16 cellular contexts compared by ENCODE assay signal in the genomic region with DNA sequence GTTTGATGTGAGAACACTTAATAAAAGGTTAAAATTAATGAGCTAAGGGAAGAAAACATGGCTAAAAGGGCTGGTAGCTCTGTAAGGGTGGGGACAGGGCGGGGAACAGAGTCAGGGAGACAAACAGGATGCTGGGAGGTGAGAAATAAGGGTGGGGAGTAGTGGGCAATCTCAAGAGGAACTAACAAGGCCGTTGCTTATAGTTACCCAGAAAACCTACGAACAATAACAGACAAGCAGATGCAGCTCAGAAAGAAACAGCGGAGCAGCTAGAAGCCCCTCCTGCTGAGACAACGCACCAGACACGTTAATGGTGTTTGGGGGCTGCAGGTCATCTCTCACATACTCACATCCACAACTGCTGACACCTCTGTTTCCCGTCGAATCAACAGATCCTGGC. TPM values are rescaled to one million over a fixed set of nuclear protein-coding genes. Genes with fewer than 3 reads are reported as not detected.
A peak's percentile ranks its signal among the peaks of the same experiment; 100 is the strongest.
DNase-seq lines count a peak whose midpoint lies in the region; ATAC-seq and TF ChIP-seq lines count a peak whose summit lies in the region.
"Had no signal": no experiment of that assay in that cellular context is flagged by ENCODE, and none has a peak within 500 bp of the region (broad histone marks: within the 10 kb centered on the region; RNA-seq: fewer than 3 reads in every experiment).

No MANE protein-coding gene starts in this region.

- no peak overlapping the region for H2BK12ac ChIP-seq in trophoblast cell (ENCODE audit: low read length)

- H3K14ac ChIP-seq in trophoblast cell (ENCODE audit: low read length), result no peak overlapping the region

- peaks cover 7% of the 10 kb centered on the region for H3K4me1 ChIP-seq in neural progenitor cell
- no peaks in the 10 kb centered on the region for H3K4me1 ChIP-seq in trophoblast cell (ENCODE audit: control insufficient read depth in 1 of 2, insufficient read depth in 2 of 2, low read length in 2 of 2)

- no CpG with 5 or more reads among the region's 8 CpGs for WGBS in trophoblast cell (ENCODE audit: extremely low coverage, insufficient coverage, insufficient read length)

- H3K9ac ChIP-seq in neural progenitor cell (no peak overlapping the region), trophoblast cell (ENCODE audit: low read length) (no peak overlapping the region)

- H3K79me1 ChIP-seq in trophoblast cell (ENCODE audit: low read length), result no peaks in the 10 kb centered on the region

- no peak overlapping the region for H3K4ac ChIP-seq in trophoblast cell (ENCODE audit: low read depth, low read length)

- no peak overlapping the region for H4K8ac ChIP-seq in trophoblast cell (ENCODE audit: low read depth, low read length)

- H3K4me3 ChIP-seq in neural progenitor cell (no peak overlapping the region), trophoblast cell (ENCODE audit: low read depth, low read length) (no peak overlapping the region)
- H3K4me3 ChIP-seq: gastroesophageal sphincter, GM23338, lung had no signal

- H4K20me1 ChIP-seq in neural progenitor cell (ENCODE audit: low read depth), result no peaks in the 10 kb centered on the region

- H3K9me3 ChIP-seq in neural progenitor cell (ENCODE audit: low read depth), result no peaks in the 10 kb centered on the region
- H3K9me3 ChIP-seq in trophoblast cell (ENCODE audit: insufficient read depth, low read depth, low read length), result no peaks in the 10 kb centered on the region
- H3K9me3 ChIP-seq: gastroesophageal sphincter had no signal

- H3F3A ChIP-seq in neural progenitor cell (ENCODE audit: low read depth), result no peaks in the 10 kb centered on the region

- H3K36me3 ChIP-seq in neural progenitor cell (no peaks in the 10 kb centered on the region), trophoblast cell (ENCODE audit: control insufficient read depth in 1 of 2, insufficient read depth in 2 of 2, low read length in 2 of 2) (no peaks in the 10 kb centered on the region)
- H3K36me3 ChIP-seq: gastroesophageal sphincter had no signal

- H3K9me3 Mint-ChIP-seq in activated T-cell treated with anti-CD3 and anti-CD28 coated beads, Interleukin-2, amount 50 U/mL, for 4 hours, result no peaks in the 10 kb centered on the region
- peaks cover 6% of the 10 kb centered on the region for H3K9me3 Mint-ChIP-seq in neural progenitor cell
- H3K9me3 Mint-ChIP-seq: GM23338 had no signal

- ATAC-seq in activated T-cell treated with anti-CD3 and anti-CD28 coated beads, Interleukin-2, amount 50 U/mL, for 4 hours, result peak; percentile 23 to 70
- no peak for ATAC-seq in GM18505 (IDR thresholded peaks at IDR 0.05; ENCODE audit: unreplicated experiment)
- ATAC-seq: gastroesophageal sphincter, GM23338, HepG2 had no signal

- no peak overlapping the region for H4K91ac ChIP-seq in trophoblast cell (ENCODE audit: low read depth, low read length)

- H3K18ac ChIP-seq in trophoblast cell (ENCODE audit: low read length), result no peak overlapping the region

- no peak overlapping the region for H2BK5ac ChIP-seq in trophoblast cell (ENCODE audit: low read depth, low read length, poor library complexity)

- H2AFZ ChIP-seq in neural progenitor cell (replicated peaks) (no peak overlapping the region), trophoblast cell (ENCODE audit: insufficient read depth, low read length, poor library complexity) (no peak overlapping the region)
- H2AFZ ChIP-seq: GM23338 had no signal

- H3K27me3 Mint-ChIP-seq in activated T-cell treated with anti-CD3 and anti-CD28 coated beads, Interleukin-2, amount 50 U/mL, for 4 hours (ENCODE audit: low read depth), result no peaks in the 10 kb centered on the region
- H3K27me3 Mint-ChIP-seq in neural progenitor cell (ENCODE audit: insufficient read depth, low read depth), result peaks cover 6% of the 10 kb centered on the region

- no peak overlapping the region for H3K23ac ChIP-seq in trophoblast cell (ENCODE audit: low read length)

- no peaks in the 10 kb centered on the region for H3K79me2 ChIP-seq in neural progenitor cell (ENCODE audit: low read depth)
- H3K79me2 ChIP-seq in trophoblast cell (ENCODE audit: control insufficient read depth, insufficient read depth, low read length, poor library complexity), result no peaks in the 10 kb centered on the region

- peaks cover 53% of the 10 kb centered on the region for H3K4me1 Mint-ChIP-seq in activated T-cell treated with anti-CD3 and anti-CD28 coated beads, Interleukin-2, amount 50 U/mL, for 4 hours (ENCODE audit: low read depth)
- peaks cover 14% of the 10 kb centered on the region for H3K4me1 Mint-ChIP-seq in neural progenitor cell

- no peak for TF ChIP-seq POLR2A in GM18505 (IDR thresholded peaks at IDR 0.05; ENCODE audit: borderline replicate concordance, extremely low read depth, insufficient read depth, insufficient read length)

- no peak overlapping the region for H2AK5ac ChIP-seq in trophoblast cell (ENCODE audit: low read length)

- DNase-seq in activated T-cell treated with anti-CD3 and anti-CD28 coated beads, Interleukin-2, amount 50 U/mL, for 4 hours, result no peak
- no peak for DNase-seq in activated T-cell treated with anti-CD3 and anti-CD28 coated beads for 4 hours
- peak in 3 of 5 donors; percentile 23 to 52 (median 44) for DNase-seq in T-helper 1 cell
- peak; percentile 80 for DNase-seq in central memory CD4-positive, alpha-beta T cell
- DNase-seq in neural progenitor cell (ENCODE audit: low spot score), result no peak
- DNase-seq in trophoblast cell, result no peak
- no peak for DNase-seq in RPMI8226
- DNase-seq: DMS 273 treated with DMSO at 0.1 percent for 48 hours, nucleus accumbens, SIG-M5 had no signal

- H3K4me3 Mint-ChIP-seq in activated T-cell treated with anti-CD3 and anti-CD28 coated beads, Interleukin-2, amount 50 U/mL, for 4 hours, result peak overlapping the region; percentile 76
- H3K4me3 Mint-ChIP-seq in neural progenitor cell, result no peak overlapping the region
- H3K4me3 Mint-ChIP-seq: GM23338 had no signal

- H3K27ac ChIP-seq in neural progenitor cell (no peak overlapping the region), trophoblast cell (ENCODE audit: low read depth, low read length) (no peak overlapping the region)
- H3K27ac ChIP-seq: gastroesophageal sphincter, VCaP had no signal

- H3K27me3 ChIP-seq in neural progenitor cell (no peaks in the 10 kb centered on the region), trophoblast cell (ENCODE audit: insufficient read depth, low read length) (no peaks in the 10 kb centered on the region)
- H3K27me3 ChIP-seq: gastroesophageal sphincter had no signal

- no peak overlapping the region for H2BK120ac ChIP-seq in trophoblast cell (ENCODE audit: insufficient read depth, low read length, poor library complexity)

- H3K36me3 Mint-ChIP-seq in activated T-cell treated with anti-CD3 and anti-CD28 coated beads, Interleukin-2, amount 50 U/mL, for 4 hours (ENCODE audit: insufficient read depth), result no peaks in the 10 kb centered on the region
- H3K36me3 Mint-ChIP-seq in neural progenitor cell, result peaks cover 6% of the 10 kb centered on the region

- TF ChIP-seq CTCF in neural progenitor cell (IDR thresholded peaks at IDR 0.05), result no peak

- H3K27ac Mint-ChIP-seq in neural progenitor cell, result peak overlapping the region; percentile 90
- H3K27ac Mint-ChIP-seq: GM23338 had no signal

- H4K12ac ChIP-seq in trophoblast cell (ENCODE audit: low read depth, low read length), result no peak overlapping the region

- peak overlapping the region; percentile 3 for H3K4me2 ChIP-seq in neural progenitor cell
- H3K4me2 ChIP-seq in trophoblast cell (ENCODE audit: low read length), result no peak overlapping the region
- H3K4me2 ChIP-seq: GM23338 had no signal

RNA-seq across cellular contexts. Expression of a gene that starts 9.7 kb away (rescaled TPM):
- 10 to 100 TPM in 2 of 3 donors, 1 to 10 TPM in 1; 9.9 to 12.6 (median 10.9) TPM for total RNA-seq in activated T-cell treated with anti-CD3 and anti-CD28 coated beads, Interleukin-2, amount 50 U/mL, for 4 hours
- 22.8 and 24.8 TPM in 2 replicates for total RNA-seq in neural progenitor cell (ENCODE audit: low replicate concordance)
- polyA plus RNA-seq in trophoblast cell (2013), result 26.3 and 28.6 TPM in 2 replicates

Comparison
In these comparisons a context has a peak if more than half of its experiments do, and no peak if none do; other contexts are left out.
1. DNase-seq: peak in T-helper 1 cell (3 of 5) and central memory CD4-positive, alpha-beta T cell (single experiment); none in activated T-cell treated with anti-CD3 and anti-CD28 coated beads, Interleukin-2, amount 50 U/mL, for 4 hours (single experiment), activated T-cell treated with anti-CD3 and anti-CD28 coated beads for 4 hours (single experiment), neural progenitor cell (single experiment), trophoblast cell (0 of 2) and RPMI8226 (single experiment).